ENCODE assay signal across 10 cellular contexts in the genomic region with DNA sequence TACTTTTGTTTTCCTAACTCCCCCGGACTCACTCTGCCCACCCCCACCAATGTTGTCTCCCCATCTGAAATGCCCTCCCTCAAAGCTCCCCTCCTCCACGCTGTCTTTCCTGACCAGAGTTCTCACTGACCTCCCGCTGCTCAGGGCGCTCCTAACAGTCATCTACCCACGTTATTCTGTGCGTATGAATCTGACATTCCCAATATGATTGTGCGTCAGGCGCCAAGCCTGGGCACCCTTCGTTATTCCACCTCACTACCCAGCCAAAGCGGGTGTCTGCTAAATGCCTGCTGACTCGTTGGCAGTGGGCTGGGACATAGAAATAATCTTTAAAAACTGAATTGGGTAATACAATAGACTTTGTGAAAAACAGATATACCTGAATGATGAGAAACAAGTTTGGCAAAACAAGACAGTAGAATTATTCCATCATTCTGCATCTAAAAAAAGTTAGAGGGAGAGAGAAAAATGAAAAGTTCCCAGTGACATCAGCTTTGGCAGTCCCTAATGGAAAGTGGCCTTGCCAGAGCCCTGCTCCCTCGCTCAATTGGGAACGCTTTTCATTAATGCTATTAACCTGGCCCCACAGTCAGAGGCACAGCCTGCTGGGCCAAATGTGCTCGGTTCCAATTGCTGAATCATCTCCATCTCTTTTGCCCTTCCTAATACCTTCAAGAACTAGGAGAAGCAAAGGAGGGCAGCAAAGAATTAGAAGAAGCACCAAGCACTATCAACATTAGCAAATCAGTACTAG.
DNase-seq lines count a peak whose midpoint lies in the region; ATAC-seq and TF ChIP-seq lines count a peak whose summit lies in the region.
"Had no signal": no experiment of that assay in that cellular context is flagged by ENCODE, and none has a peak within 500 bp of the region (broad histone marks: within the 10 kb centered on the region; RNA-seq: fewer than 3 reads in every experiment).

No MANE protein-coding gene starts in this region.

- H3K27ac ChIP-seq in Peyer's patch (peak overlapping the region in 3 of 4 donors; percentile 14 to 71 (median 38)), gastroesophageal sphincter (peak overlapping the region; percentile 64 to 81 (median 80)), parathyroid adenoma (peak overlapping the region; percentile 33), upper lobe of left lung (peak overlapping the region in 3 of 4 donors; percentile 6 to 46 (median 42)), WERI-Rb-1 (no peak overlapping the region)
- H3K27ac ChIP-seq: epithelial cell of prostate had no signal

- no peaks in the 10 kb centered on the region for H3K27me3 ChIP-seq in Peyer's patch
- H3K27me3 ChIP-seq in gastroesophageal sphincter: no peaks in the 10 kb centered on the region
- H3K27me3 ChIP-seq in parathyroid adenoma (ENCODE audit: control insufficient read depth, insufficient read depth, low read length): no peaks in the 10 kb centered on the region
- no peaks in the 10 kb centered on the region for H3K27me3 ChIP-seq in upper lobe of left lung
- H3K27me3 ChIP-seq in WERI-Rb-1 (ENCODE audit: insufficient read depth, low read depth, severe bottlenecking): no peaks in the 10 kb centered on the region

- 26 to 28% methylated on average over 9 to 14 of the region's 14 CpGs for WGBS in gastroesophageal sphincter (ENCODE audit: low coverage in 1 of 2), 2 donors
- 83 to 87% methylated on average over 14 of the region's 14 CpGs for WGBS in upper lobe of left lung, 2 donors

- no peak for DNase-seq in Peyer's patch
- DNase-seq in upper lobe of left lung: no peak
- DNase-seq in WERI-Rb-1: no peak
- no peak for DNase-seq in NCI-H69 (lab: John Stamatoyannopoulos, UW)
- DNase-seq: activated CD4-positive, alpha-beta T cell treated with anti-CD3 and anti-CD28 coated beads for 1 hour; NCI-H2029 treated with DMSO at 0.1 percent for 48 hours had no signal

- H3K4me3 ChIP-seq in Peyer's patch (no peak overlapping the region), gastroesophageal sphincter (no peak overlapping the region), parathyroid adenoma (ENCODE audit: low read depth, low read length) (no peak overlapping the region), upper lobe of left lung (no peak overlapping the region), WERI-Rb-1 (ENCODE audit: low read depth, low read length) (no peak overlapping the region)

- H3K79me2 ChIP-seq in parathyroid adenoma: no peaks in the 10 kb centered on the region

- H3K36me3 ChIP-seq in Peyer's patch (no peaks in the 10 kb centered on the region), gastroesophageal sphincter (no peaks in the 10 kb centered on the region), parathyroid adenoma (ENCODE audit: control insufficient read depth, insufficient read depth, low read length) (no peaks in the 10 kb centered on the region), upper lobe of left lung (no peaks in the 10 kb centered on the region), WERI-Rb-1 (no peaks in the 10 kb centered on the region)

- H3K9ac ChIP-seq in parathyroid adenoma: no peak overlapping the region

- H3K4me1 ChIP-seq in Peyer's patch (peaks cover 0 to 6% (median 0%) of the 10 kb centered on the region in 4 donors), gastroesophageal sphincter (peaks cover 3 to 31% (median 4%) of the 10 kb centered on the region in 3 donors), parathyroid adenoma (no peaks in the 10 kb centered on the region), upper lobe of left lung (peaks cover 3 to 12% (median 8%) of the 10 kb centered on the region in 4 donors)

- ATAC-seq in gastroesophageal sphincter (peak; percentile 81), upper lobe of left lung (ENCODE audit: low FRiP score in 2 of 2) (peak in 1 of 2 donors; percentile 80), GM19395 (IDR thresholded peaks at IDR 0.05; ENCODE audit: unreplicated experiment) (no peak)

- H2AFZ ChIP-seq in parathyroid adenoma: no peak overlapping the region

- TF ChIP-seq CTCF in Peyer's patch (IDR thresholded peaks at IDR 0.05): no peak
- TF ChIP-seq CTCF in gastroesophageal sphincter (IDR thresholded peaks at IDR 0.05): no peak
- TF ChIP-seq CTCF in parathyroid adenoma (IDR thresholded peaks at IDR 0.05): no peak
- TF ChIP-seq CTCF in upper lobe of left lung (IDR thresholded peaks at IDR 0.05): no peak
- no peak for TF ChIP-seq CTCF in WERI-Rb-1 (IDR thresholded peaks at IDR 0.05; ENCODE audit: low read depth, low read length)

- TF ChIP-seq POLR2A in Peyer's patch (IDR thresholded peaks at IDR 0.05) (no peak), gastroesophageal sphincter (IDR thresholded peaks at IDR 0.05) (no peak), upper lobe of left lung (IDR thresholded peaks at IDR 0.05) (no peak)

- peak; percentile 98 for TF ChIP-seq EP300 in gastroesophageal sphincter (IDR thresholded peaks at IDR 0.05)
- TF ChIP-seq EP300 in upper lobe of left lung (IDR thresholded peaks at IDR 0.05): no peak

- no peak overlapping the region for H3K4me2 ChIP-seq in parathyroid adenoma (ENCODE audit: low read length)

- H3K9me3 ChIP-seq in Peyer's patch (no peaks in the 10 kb centered on the region), gastroesophageal sphincter (no peaks in the 10 kb centered on the region), parathyroid adenoma (ENCODE audit: control insufficient read depth, low read length) (no peaks in the 10 kb centered on the region), upper lobe of left lung (no peaks in the 10 kb centered on the region), WERI-Rb-1 (ENCODE audit: severe bottlenecking) (peaks cover 2% of the 10 kb centered on the region)
